Comparison of ENCODE assay signal across 13 cellular contexts in the genomic region with DNA sequence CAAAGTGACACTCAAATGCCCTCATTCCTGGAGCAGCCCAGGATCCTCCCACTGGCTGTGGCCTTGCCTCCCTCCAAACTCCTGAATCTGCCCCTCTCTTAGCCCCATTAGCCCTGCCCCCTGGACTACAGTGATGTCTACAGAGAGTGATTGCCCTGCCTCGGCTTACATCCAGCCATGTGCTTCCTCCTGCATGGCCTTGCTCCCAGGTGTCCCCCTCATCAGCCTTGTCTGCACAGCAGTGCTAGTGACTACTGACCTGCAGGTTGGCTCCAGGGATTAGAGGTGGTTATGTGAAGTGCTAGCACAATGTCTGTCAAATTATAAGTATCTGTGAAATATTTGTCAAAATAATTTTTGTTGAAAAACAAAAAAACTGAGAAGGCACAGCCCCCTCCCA.
DNase-seq lines count a peak whose midpoint lies in the region; TF ChIP-seq lines count a peak whose summit lies in the region.
"Had no signal": no experiment of that assay in that cellular context is flagged by ENCODE, and none has a peak within 500 bp of the region (broad histone marks: within the 10 kb centered on the region; RNA-seq: fewer than 3 reads in every experiment).

No MANE protein-coding gene starts in this region.

- peaks cover under 1% of the 10 kb centered on the region for H3K9me3 Mint-ChIP-seq in endodermal cell

- H3K4me1 ChIP-seq in endodermal cell (ENCODE audit: control insufficient read depth, insufficient read depth, low read length) (no peaks in the 10 kb centered on the region), vagina (no peaks in the 10 kb centered on the region)
- H3K4me1 ChIP-seq: BLaER1 treated with 17β-estradiol and CSF1 and Interleukin-3, amounts not matched to agents 10 nM and 100 nM had no signal

- TF ChIP-seq POLR2A in vagina (IDR thresholded peaks at IDR 0.05), result no peak

- no peak overlapping the region for H3K4me3 Mint-ChIP-seq in endodermal cell
- H3K4me3 Mint-ChIP-seq: CD4-positive, CD25-positive, alpha-beta regulatory T cell had no signal

- H3K36me3 Mint-ChIP-seq in endodermal cell (ENCODE audit: low read depth), result no peaks in the 10 kb centered on the region
- H3K36me3 Mint-ChIP-seq: CD4-positive, CD25-positive, alpha-beta regulatory T cell had no signal

- H3K4me3 ChIP-seq in endodermal cell (ENCODE audit: low read length) (no peak overlapping the region), vagina (no peak overlapping the region)
- H3K4me3 ChIP-seq: BLaER1 treated with 17β-estradiol and CSF1 and Interleukin-3, amounts not matched to agents 10 nM and 100 nM had no signal

- no peaks in the 10 kb centered on the region for H3K9me3 ChIP-seq in endodermal cell (ENCODE audit: control insufficient read depth, low read length)
- H3K9me3 ChIP-seq in vagina, result no peaks in the 10 kb centered on the region

- no peaks in the 10 kb centered on the region for H3K4me1 Mint-ChIP-seq in endodermal cell

- 84% methylated on average over 1 of the region's 1 CpG; no CpG with 5 or more reads in 1 of the 2 experiments for WGBS in endodermal cell (ENCODE audit: insufficient coverage in 1 of 2, insufficient read length in 1 of 2), 2 experiments

- no peaks in the 10 kb centered on the region for H3K27me3 ChIP-seq in endodermal cell (ENCODE audit: control insufficient read depth, insufficient read depth, low read length, poor library complexity, severe bottlenecking)
- H3K27me3 ChIP-seq in vagina, result no peaks in the 10 kb centered on the region
- H3K27me3 ChIP-seq: BLaER1 treated with 17β-estradiol and CSF1 and Interleukin-3, amounts not matched to agents 10 nM and 100 nM had no signal

- no peak overlapping the region for H3K27ac Mint-ChIP-seq in endodermal cell

- intact Hi-C loops in vagina (cut with DNase I), result no loop called here

- DNase-seq in activated CD8-positive, alpha-beta memory T cell treated with anti-CD3 and anti-CD28 coated beads, Interleukin-2, amount 50 U/mL, for 48 hours, result peak; percentile 32
- DNase-seq in activated CD8-positive, alpha-beta memory T cell treated with anti-CD3 and anti-CD28 coated beads, Interleukin-2, amount 50 U/mL, for 4 hours, result no peak
- peak; percentile 48 to 62 for DNase-seq in SHP77 (lab: John Stamatoyannopoulos, UW)
- peak; percentile 22 for DNase-seq in endodermal cell
- peak; percentile 37 to 56 for DNase-seq in vagina (ENCODE audit: extremely low spot score in 2 of 2)
- no peak for DNase-seq in stimulated activated CD4-positive, alpha-beta T cell treated with anti-CD3 and anti-CD28 coated beads, Interleukin-15, amount 100 ng/mL, for 24 hours
- DNase-seq in hepatic stellate cell (ENCODE audit: low spot score), result no peak
- no peak for DNase-seq in GM19240 (ENCODE audit: insufficient read length, low spot score)
- DNase-seq: 8988T; CD4-positive, CD25-positive, alpha-beta regulatory T cell; DMS53; GF-D8 had no signal

- H3K27ac ChIP-seq in endodermal cell (ENCODE audit: low read depth, low read length) (no peak overlapping the region), vagina (no peak overlapping the region)
- H3K27ac ChIP-seq: BLaER1 treated with 17β-estradiol and CSF1 and Interleukin-3, amounts not matched to agents 10 nM and 100 nM had no signal

- no peak overlapping the region for H3K9ac ChIP-seq in endodermal cell (ENCODE audit: extremely low read depth, low read length, poor library complexity, severe bottlenecking)
- H3K9ac ChIP-seq: BLaER1 treated with 17β-estradiol and CSF1 and Interleukin-3, amounts not matched to agents 10 nM and 100 nM had no signal

- no peaks in the 10 kb centered on the region for H3K36me3 ChIP-seq in endodermal cell (ENCODE audit: control insufficient read depth, insufficient read depth, low read length)
- no peaks in the 10 kb centered on the region for H3K36me3 ChIP-seq in vagina
- H3K36me3 ChIP-seq: BLaER1 treated with 17β-estradiol and CSF1 and Interleukin-3, amounts not matched to agents 10 nM and 100 nM had no signal

- TF ChIP-seq CTCF in endodermal cell (conservative IDR thresholded peaks at IDR 0.05), result no peak
- no peak for TF ChIP-seq CTCF in vagina (IDR thresholded peaks at IDR 0.05)

- no peaks in the 10 kb centered on the region for H3K27me3 Mint-ChIP-seq in endodermal cell (ENCODE audit: insufficient read depth)
- H3K27me3 Mint-ChIP-seq: CD4-positive, CD25-positive, alpha-beta regulatory T cell had no signal

Comparison
In these comparisons a context has a peak if more than half of its experiments do, and no peak if none do; other contexts are left out.
1. DNase-seq: peak in activated CD8-positive, alpha-beta memory T cell treated with anti-CD3 and anti-CD28 coated beads, Interleukin-2, amount 50 U/mL, for 48 hours (single experiment), SHP77 (2 of 2), endodermal cell (single experiment) and vagina (2 of 2); none in activated CD8-positive, alpha-beta memory T cell treated with anti-CD3 and anti-CD28 coated beads, Interleukin-2, amount 50 U/mL, for 4 hours (single experiment), stimulated activated CD4-positive, alpha-beta T cell treated with anti-CD3 and anti-CD28 coated beads, Interleukin-15, amount 100 ng/mL, for 24 hours (single experiment), hepatic stellate cell (single experiment) and GM19240 (single experiment).